ENCODE assay signal across 23 cellular contexts in genomic region chr7:85052056-85052737, GRCh38.
DNase-seq lines count a peak whose midpoint lies in the region; ATAC-seq, FAIRE-seq and TF ChIP-seq lines count a peak whose summit lies in the region.
"Had no signal": no experiment of that assay in that cellular context is flagged by ENCODE, and none has a peak within 500 bp of the region (broad histone marks: within the 10 kb centered on the region; RNA-seq: fewer than 3 reads in every experiment).

No MANE protein-coding gene starts in this region.

- H3K4me1 ChIP-seq in GM12878 (ENCODE audit: control insufficient read depth, insufficient read depth, low read length) (no peaks in the 10 kb centered on the region), spleen (peaks cover 0 to 10% (median 0%) of the 10 kb centered on the region in 6 donors), SK-N-SH (ENCODE audit: control insufficient read depth in 1 of 2, insufficient read depth in 2 of 2, low read depth in 1 of 2, low read length in 1 of 2) (no peaks in the 10 kb centered on the region; a peak in 1 of 4 replicates)

- H2AFZ ChIP-seq in GM12878 (ENCODE audit: control insufficient read depth, low read depth, low read length) (no peak overlapping the region), SK-N-SH (ENCODE audit: low read depth) (no peak overlapping the region)

- no peaks in the 10 kb centered on the region for H3K9me3 ChIP-seq in GM12878 (replicated peaks; ENCODE audit: control insufficient read depth, insufficient read depth, low read length)
- no peaks in the 10 kb centered on the region for H3K9me3 ChIP-seq in spleen
- no peaks in the 10 kb centered on the region for H3K9me3 ChIP-seq in SK-N-SH

- no peaks in the 10 kb centered on the region for H3K79me2 ChIP-seq in GM12878 (ENCODE audit: control insufficient read depth, insufficient read depth, low read length)
- no peaks in the 10 kb centered on the region for H3K79me2 ChIP-seq in SK-N-SH (ENCODE audit: insufficient read depth)

- WGBS in GM12878 (ENCODE audit: insufficient coverage, insufficient replicate concordance, low lambda C conversion rate, missing lambda C conversion rate): 12% methylated on average over 4 of the region's 4 CpGs
- WGBS in spleen, 5 donors: 67 to 79% (median 74%) methylated on average over 4 of the region's 4 CpGs
- 85% methylated on average over 4 of the region's 4 CpGs for WGBS in SK-N-SH (ENCODE audit: low lambda C conversion rate)

- DNase-seq in GM12891 (ENCODE audit: insufficient read length, low spot score) (no peak), H54 (ENCODE audit: insufficient read length, low spot score) (no peak), GM12878 (ENCODE audit: low read depth, low spot score) (no peak), spleen (no peak), DMS79 treated with DMSO at 0.1 percent for 48 hours (lab: John Stamatoyannopoulos, UW) (no peak), activated gamma-delta T cell treated with Interleukin-2 at 50 U/mL for 16 hours (no peak), SK-N-SH (no peak)
- DNase-seq: C1 segment of cervical spinal cord; CD4-positive, alpha-beta memory T cell; COR-L47; EL; GDM1; GOT3; HCEC 1CT; NCI-H1105 treated with DMSO at 0.1 percent for 48 hours; NCI-H146; NCI-H1930; NCI-H526 treated with DMSO at 0.1 percent for 48 hours; SIG-M5; SW 1271 had no signal

- H3K27me3 ChIP-seq in GM12878 (replicated peaks in 1 of 2; ENCODE audit: control insufficient read depth in 2 of 2, insufficient read depth in 2 of 2, low read length in 1 of 2): no peaks in the 10 kb centered on the region; a peak in 1 of 4 replicates
- no peaks in the 10 kb centered on the region for H3K27me3 ChIP-seq in spleen (replicated peaks in 1 of 7)
- no peaks in the 10 kb centered on the region for H3K27me3 ChIP-seq in SK-N-SH (ENCODE audit: insufficient read depth)

- SMC1A ChIA-PET in GM12878 (lab: Charles Lee; ENCODE audit: uncharacterized antibody, unreplicated experiment): interaction anchor here (1.8 kb wide), 1 partner anchor 30 kb away, joined by 4 read pairs; no protein-coding TSS in a partner anchor

- CTCF ChIA-PET in GM12878 (lab: Yijun Ruan, JAX) (no interaction called here), SK-N-SH (lab: Yijun Ruan, JAX) (interaction anchor here (4.5 kb wide), 1 partner anchor 10 kb away, joined by 32 read pairs; no protein-coding TSS in a partner anchor)

- no peaks in the 10 kb centered on the region for H3K9me2 ChIP-seq in SK-N-SH

- BruUV-seq in GM12878 (replicated peaks; lab: Mats Ljungman, UMichigan): no TSS peak

- H3K27ac ChIP-seq in GM12878 (ENCODE audit: control insufficient read depth, insufficient read depth) (no peak overlapping the region), spleen (peak overlapping the region in 5 of 8 donors; percentile 3 to 52 (median 45)), SK-N-SH (ENCODE audit: low read depth in 2 of 2, low read length in 1 of 2) (no peak overlapping the region)
- H3K27ac ChIP-seq: SK-N-MC had no signal

- FAIRE-seq in GM12891 (lab: Jason Lieb, UNC) (no peak), H54 (lab: Jason Lieb, UNC) (peak; percentile 11), GM12878 (lab: Jason Lieb, UNC) (peak; percentile 23)
- FAIRE-seq: GM12892, RCC 7860 had no signal

- intact Hi-C loops in GM12878 (cut with micrococcal nuclease; ENCODE audit: unreplicated experiment) (no loop called here), spleen (cut with DNase I; ENCODE audit: low total_unique reads) (no loop called here)

- H3K4me3 ChIP-seq in GM12878: no peak overlapping the region
- no peak overlapping the region for H3K4me3 ChIP-seq in spleen
- H3K4me3 ChIP-seq in SK-N-SH (ENCODE audit: low read depth in 2 of 2, low read length in 1 of 2): no peak overlapping the region
- H3K4me3 ChIP-seq: SK-N-MC had no signal

- TF ChIP-seq CTCF in GM12878 (IDR thresholded peaks at IDR 0.05 in 2 of 3, conservative IDR thresholded peaks at IDR 0.05 in 1 of 3; ENCODE audit: control insufficient read depth in 2 of 3, extremely low read depth in 1 of 3, insufficient read depth in 1 of 3, low read depth in 3 of 3, low read length in 3 of 3): no peak
- no peak for TF ChIP-seq CTCF in spleen (IDR thresholded peaks at IDR 0.05 in 8 of 11, conservative IDR thresholded peaks at IDR 0.05 in 3 of 11)
- TF ChIP-seq CTCF in SK-N-SH (IDR thresholded peaks at IDR 0.05): no peak

- H3K9ac ChIP-seq in GM12878 (ENCODE audit: control insufficient read depth, insufficient read depth, low read length) (no peak overlapping the region), SK-N-SH (no peak overlapping the region)

- ATAC-seq in GM12878: no peak

- no peak for TF ChIP-seq RAD21 in GM12878 (IDR thresholded peaks at IDR 0.05; ENCODE audit: insufficient read depth, low read depth, low read length)
- no peak for TF ChIP-seq RAD21 in SK-N-SH (IDR thresholded peaks at IDR 0.05; ENCODE audit: low read length)

- no peak overlapping the region for H3K4me2 ChIP-seq in GM12878 (ENCODE audit: control insufficient read depth, insufficient read depth)
- H3K4me2 ChIP-seq in SK-N-SH: no peak overlapping the region

- no peak for TF ChIP-seq POLR2A in GM12891 (IDR thresholded peaks at IDR 0.05; ENCODE audit: low read depth, low read length)
- TF ChIP-seq POLR2A in H54 (IDR thresholded peaks at IDR 0.05; ENCODE audit: low read depth, low read length): no peak
- TF ChIP-seq POLR2A in GM12878 (IDR thresholded peaks at IDR 0.05; ENCODE audit: low read depth, low read length): no peak
- no peak for TF ChIP-seq POLR2A in spleen (IDR thresholded peaks at IDR 0.05)

- H4K20me1 ChIP-seq in GM12878 (ENCODE audit: control insufficient read depth, insufficient read depth) (no peaks in the 10 kb centered on the region), SK-N-SH (ENCODE audit: insufficient read depth) (no peaks in the 10 kb centered on the region)

- H3K36me3 ChIP-seq in GM12878 (ENCODE audit: control insufficient read depth in 2 of 2, insufficient read depth in 2 of 2, low read length in 1 of 2) (no peaks in the 10 kb centered on the region), spleen (peaks cover 0 to 1% (median 0%) of the 10 kb centered on the region in 6 donors), SK-N-SH (replicated peaks in 1 of 2; ENCODE audit: control insufficient read depth in 1 of 2, insufficient read depth in 2 of 2, low read length in 1 of 2) (peaks cover 6 to 11% of the 10 kb centered on the region in 2 experiments)

- TF ChIP-seq EP300 in GM12878 (IDR thresholded peaks at IDR 0.05; ENCODE audit: borderline replicate concordance in 1 of 2, control insufficient read depth in 1 of 2, low read depth in 2 of 2, low read length in 2 of 2): no peak
- TF ChIP-seq EP300 in SK-N-SH (IDR thresholded peaks at IDR 0.05; ENCODE audit: borderline replicate concordance in 1 of 2, low read depth in 1 of 2, low read length in 1 of 2): no peak

- H3F3A ChIP-seq in SK-N-SH (replicated peaks; ENCODE audit: insufficient read depth): no peaks in the 10 kb centered on the region

- RAD21 ChIA-PET in GM12878 (lab: Charles Lee; ENCODE audit: unreplicated experiment): no interaction called here

- POLR2A ChIA-PET in GM12878 (lab: Charles Lee) (no interaction called here), SK-N-SH (lab: Yijun Ruan, JAX) (no interaction called here)

- in situ Hi-C loops in GM12878 (cut with MboI): no loop called here

TF ChIP-seq in GM12891, 5 proteins besides CTCF, POLR2A, EP300 and RAD21:
- TF ChIP-seq TAF1 (IDR thresholded peaks at IDR 0.05; ENCODE audit: low read depth, low read length) (no peak), SPI1 (IDR thresholded peaks at IDR 0.05; ENCODE audit: low read depth, low read length) (0 out of 2 replicates have a peak, but pooled peaks have one; percentile 26), PAX5 (IDR thresholded peaks at IDR 0.05; ENCODE audit: insufficient read depth, low read length, severe bottlenecking) (no peak), POU2F2 (IDR thresholded peaks at IDR 0.05; ENCODE audit: low read depth, low read length) (no peak), POLR2AphosphoS5 (IDR thresholded peaks at IDR 0.05; ENCODE audit: low read depth, low read length) (no peak)

TF ChIP-seq in GM12878, 131 proteins besides CTCF, POLR2A, EP300 and RAD21:
- TF ChIP-seq SPI1 (IDR thresholded peaks at IDR 0.05; ENCODE audit: borderline replicate concordance, insufficient read depth, low read depth, low read length) (peak; percentile 27; the same call in 1 of the 2 replicates), NFYA (IDR thresholded peaks at IDR 0.05; ENCODE audit: borderline replicate concordance, low read depth, low read length) (no peak)

TF ChIP-seq in SK-N-SH, 30 proteins besides CTCF, POLR2A, EP300 and RAD21 (continues in another document):
- no peak for TF ChIP-seq FOXJ3 (CRISPR knock-in tag; IDR thresholded peaks at IDR 0.05)
- no peak for TF ChIP-seq NFIC (IDR thresholded peaks at IDR 0.05; ENCODE audit: borderline replicate concordance)
- no peak for TF ChIP-seq TAF1 (IDR thresholded peaks at IDR 0.05; ENCODE audit: borderline replicate concordance, low read depth, low read length)
- no peak for TF ChIP-seq FOXM1 (IDR thresholded peaks at IDR 0.05; ENCODE audit: low read depth)
- TF ChIP-seq REST (IDR thresholded peaks at IDR 0.05; ENCODE audit: low read depth, low read length): no peak
- no peak for TF ChIP-seq GABPA (IDR thresholded peaks at IDR 0.05; ENCODE audit: low read depth)
- TF ChIP-seq RCOR1 (IDR thresholded peaks at IDR 0.05; ENCODE audit: low read length): no peak

Comparison
In these comparisons a context has a peak if more than half of its experiments do, and no peak if none do; other contexts are left out.
1. H3K27ac ChIP-seq: peak in spleen (5 of 8); none in GM12878 (single experiment) and SK-N-SH (0 of 2).